In the genomic region with DNA sequence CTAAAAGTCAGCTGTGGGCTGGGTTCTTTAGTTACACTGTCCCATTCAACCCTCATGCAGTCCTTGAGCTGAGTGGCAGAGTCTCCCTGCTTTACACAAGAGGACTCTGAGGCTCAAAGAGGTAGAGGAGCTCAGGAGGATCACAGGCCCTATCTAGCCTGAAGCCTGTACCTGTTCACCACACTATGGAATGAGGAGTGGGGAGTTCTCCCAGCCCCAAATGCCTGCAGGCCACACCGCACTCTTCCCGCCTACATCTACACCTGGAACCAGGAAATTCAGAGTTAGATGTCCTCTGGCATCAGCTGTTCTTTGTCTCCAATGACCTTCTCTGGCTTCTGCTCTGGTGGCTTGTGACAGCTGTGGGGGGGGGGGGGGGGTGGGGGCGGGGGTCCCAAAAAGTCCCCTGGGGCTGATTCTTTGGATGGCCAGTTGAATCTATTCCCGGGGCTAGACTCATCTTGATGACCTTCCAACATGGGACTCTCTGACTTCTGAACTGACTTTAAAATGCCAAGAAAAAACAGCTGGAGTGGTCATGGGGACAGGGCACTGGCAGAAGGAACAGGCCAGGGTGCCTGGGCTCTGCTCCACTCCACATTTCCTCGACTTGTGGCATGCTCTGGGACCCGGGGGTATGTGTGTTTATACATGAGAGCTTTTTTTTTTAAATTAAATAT, we compare ENCODE assay signal across 24 cellular contexts. TPM values are rescaled to one million over a fixed set of nuclear protein-coding genes. Genes with fewer than 3 reads are reported as not detected.
DNase-seq lines count a peak whose midpoint lies in the region; ATAC-seq and TF ChIP-seq lines count a peak whose summit lies in the region.
"Had no signal": no experiment of that assay in that cellular context is flagged by ENCODE, and none has a peak within 500 bp of the region (broad histone marks: within the 10 kb centered on the region; RNA-seq: fewer than 3 reads in every experiment).

No MANE protein-coding gene starts in this region.

- H2AFZ ChIP-seq in mammary epithelial cell (ENCODE audit: low read depth, low read length) = no peak overlapping the region

- no peak overlapping the region for H3K4me3 Mint-ChIP-seq in natural killer cell
- H3K4me3 Mint-ChIP-seq: activated CD4-positive, alpha-beta memory T cell treated with anti-CD3 and anti-CD28 coated beads, Interleukin-2, amount 10 ng/mL, durations not matched to agents 7 days and 5 days had no signal

- H3K4me1 ChIP-seq in breast epithelium = peaks cover under 1 to 13% of the 10 kb centered on the region in 2 donors
- peaks cover 15% of the 10 kb centered on the region for H3K4me1 ChIP-seq in mammary epithelial cell (ENCODE audit: insufficient read depth, low read length)
- peaks cover 8 to 18% of the 10 kb centered on the region in 2 donors for H3K4me1 ChIP-seq in ascending aorta
- H3K4me1 ChIP-seq in vagina = peaks cover 36% of the 10 kb centered on the region
- H3K4me1 ChIP-seq: SJCRH30 had no signal

- H3K4me3 ChIP-seq in breast epithelium (no peak overlapping the region), mammary epithelial cell (replicated peaks in 1 of 3; ENCODE audit: insufficient read depth in 1 of 3, low read depth in 2 of 3, low read length in 3 of 3) (no peak overlapping the region), ascending aorta (no peak overlapping the region), vagina (no peak overlapping the region)
- H3K4me3 ChIP-seq: BLaER1 treated with 17β-estradiol and CSF1 and Interleukin-3, amounts not matched to agents 10 nM and 100 nM; colonic mucosa; esophagus muscularis mucosa; lower lobe of right lung; Peyer's patch; SJCRH30 had no signal

- H3K27me3 ChIP-seq in breast epithelium (no peaks in the 10 kb centered on the region), mammary epithelial cell (ENCODE audit: insufficient read depth, low read length) (no peaks in the 10 kb centered on the region), ascending aorta (no peaks in the 10 kb centered on the region), vagina (no peaks in the 10 kb centered on the region)
- H3K27me3 ChIP-seq: colonic mucosa, esophagus muscularis mucosa, Peyer's patch, SJCRH30 had no signal

- H3K4me2 ChIP-seq in mammary epithelial cell (ENCODE audit: insufficient read depth, low read depth, low read length) = no peak overlapping the region

- dilution Hi-C loops in mammary epithelial cell (cut with HindIII; ENCODE audit: low sequenced_read_pairs) = no loop called here

- no peak for TF ChIP-seq POLR2A in breast epithelium (IDR thresholded peaks at IDR 0.05)
- TF ChIP-seq POLR2A in vagina (IDR thresholded peaks at IDR 0.05) = no peak

- H3K79me2 ChIP-seq in mammary epithelial cell (ENCODE audit: insufficient read depth, low read length) = no peaks in the 10 kb centered on the region

- peaks cover 61 to 81% of the 10 kb centered on the region in 2 donors for H3K4me1 Mint-ChIP-seq in natural killer cell
- H3K4me1 Mint-ChIP-seq: activated CD4-positive, alpha-beta memory T cell treated with anti-CD3 and anti-CD28 coated beads, Interleukin-2, amount 10 ng/mL, durations not matched to agents 7 days and 5 days had no signal

- ATAC-seq in natural killer cell (no peak), omental fat pad (ENCODE audit: low FRiP score) (no peak)
- ATAC-seq: lower lobe of right lung had no signal

- H4K20me1 ChIP-seq in mammary epithelial cell (ENCODE audit: insufficient read depth, low read length) = no peaks in the 10 kb centered on the region

- intact Hi-C loops in breast epithelium (cut with DNase I; ENCODE audit: low total_unique reads) (no loop called here), mammary epithelial cell (cut with micrococcal nuclease) (no loop called here), ascending aorta (cut with DNase I) (no loop called here), natural killer cell (cut with micrococcal nuclease) (no loop called here), vagina (cut with DNase I) (no loop called here)

- H3K9me3 ChIP-seq in breast epithelium (no peaks in the 10 kb centered on the region), mammary epithelial cell (replicated peaks; ENCODE audit: insufficient read depth, low read length) (no peaks in the 10 kb centered on the region), ascending aorta (no peaks in the 10 kb centered on the region), vagina (no peaks in the 10 kb centered on the region)
- H3K9me3 ChIP-seq: BLaER1 treated with 17β-estradiol and CSF1 and Interleukin-3, amounts not matched to agents 10 nM and 100 nM; colonic mucosa; esophagus muscularis mucosa; lower lobe of right lung; Peyer's patch; SJCRH30 had no signal

- peak overlapping the region; percentile 79 to 88 for H3K27ac Mint-ChIP-seq in natural killer cell
- H3K27ac Mint-ChIP-seq: activated CD4-positive, alpha-beta memory T cell treated with anti-CD3 and anti-CD28 coated beads, Interleukin-2, amount 10 ng/mL, durations not matched to agents 7 days and 5 days had no signal

- H3K36me3 Mint-ChIP-seq in natural killer cell = no peaks in the 10 kb centered on the region

- CTCF ChIA-PET in mammary epithelial cell (lab: Charles Lee; ENCODE audit: low non-redundant PET) = no interaction called here

- no peak overlapping the region for H3K9ac ChIP-seq in mammary epithelial cell (ENCODE audit: insufficient read depth, low read length)
- H3K9ac ChIP-seq: BLaER1 treated with 17β-estradiol and CSF1 and Interleukin-3, amounts not matched to agents 10 nM and 100 nM had no signal

- H3K27ac ChIP-seq in breast epithelium (peak overlapping the region; percentile 58 to 62), mammary epithelial cell (ENCODE audit: insufficient read depth, low read depth, low read length) (no peak overlapping the region), ascending aorta (peak overlapping the region; percentile 48 to 63), vagina (peak overlapping the region; percentile 20)
- H3K27ac ChIP-seq: BLaER1 treated with 17β-estradiol and CSF1 and Interleukin-3, amounts not matched to agents 10 nM and 100 nM; colonic mucosa; esophagus muscularis mucosa; lower lobe of right lung; SJCRH30 had no signal

- TF ChIP-seq CTCF in breast epithelium (IDR thresholded peaks at IDR 0.05) = no peak
- TF ChIP-seq CTCF in mammary epithelial cell (conservative IDR thresholded peaks at IDR 0.05 in 1 of 2, IDR thresholded peaks at IDR 0.05 in 1 of 2; ENCODE audit: extremely low read depth in 1 of 2, insufficient read depth in 1 of 2, low read depth in 1 of 2, low read length in 2 of 2) = no peak
- no peak for TF ChIP-seq CTCF in ascending aorta (IDR thresholded peaks at IDR 0.05)
- TF ChIP-seq CTCF in natural killer cell (IDR thresholded peaks at IDR 0.05) = no peak
- no peak for TF ChIP-seq CTCF in vagina (IDR thresholded peaks at IDR 0.05)
- TF ChIP-seq CTCF in GM10266 (IDR thresholded peaks at IDR 0.05; ENCODE audit: control insufficient read depth, insufficient read depth, low read depth, missing control alignments) = no peak
- no peak for TF ChIP-seq CTCF in omental fat pad (IDR thresholded peaks at IDR 0.05)

- no TSS peak for BruUV-seq in mammary epithelial cell (replicated peaks; lab: Mats Ljungman, UMichigan)

- in situ Hi-C loops in mammary epithelial cell (cut with MboI; ENCODE audit: low sequenced_read_pairs in 2 of 2) = no loop called here

- no peaks in the 10 kb centered on the region for H3K9me3 Mint-ChIP-seq in natural killer cell
- H3K9me3 Mint-ChIP-seq: activated CD4-positive, alpha-beta memory T cell treated with anti-CD3 and anti-CD28 coated beads, Interleukin-2, amount 10 ng/mL, durations not matched to agents 7 days and 5 days had no signal

- H3K27me3 Mint-ChIP-seq in natural killer cell (ENCODE audit: low read depth in 2 of 2) = no peaks in the 10 kb centered on the region

- H3K36me3 ChIP-seq in breast epithelium (no peaks in the 10 kb centered on the region), mammary epithelial cell (ENCODE audit: insufficient read depth, low read length) (no peaks in the 10 kb centered on the region), ascending aorta (no peaks in the 10 kb centered on the region), vagina (no peaks in the 10 kb centered on the region)
- H3K36me3 ChIP-seq: colonic mucosa, esophagus muscularis mucosa, lower lobe of right lung, Peyer's patch, SJCRH30 had no signal

- DNase-seq in breast epithelium (ENCODE audit: low spot score in 2 of 2) (peak in 1 of 2 donors; percentile 49), mammary epithelial cell (no peak), ascending aorta (ENCODE audit: low spot score in 2 of 2) (no peak), natural killer cell (no peak), vagina (ENCODE audit: extremely low spot score in 2 of 2) (no peak), GM10266 (ENCODE audit: extremely low spot score) (no peak), SHP77 (lab: John Stamatoyannopoulos, UW) (no peak), omental fat pad (ENCODE audit: low spot score) (no peak)
- DNase-seq: activated CD4-positive, alpha-beta memory T cell treated with anti-CD3 and anti-CD28 coated beads, Interleukin-2, amount 10 ng/mL, durations not matched to agents 7 days and 5 days; activated CD4-positive, CD25-positive, alpha-beta regulatory T cell; activated gamma-delta T cell treated with Interleukin-2 at 50 U/mL for 16 hours; activated T-cell treated with anti-CD3 and anti-CD28 coated beads for 4 hours; colonic mucosa; foreskin melanocyte; HCEC 1CT; hypothalamus; lower lobe of right lung; NCI-H1105 treated with DMSO at 0.1 percent for 48 hours; NCI-H510A; occipital lobe; Peyer's patch; SJCRH30 had no signal

- WGBS in mammary epithelial cell (ENCODE audit: low coverage, missing lambda C conversion rate) = 6% methylated on average over 2 of the region's 6 CpGs

RNA-seq across cellular contexts. Expression of gene RIN3, which starts 30.6 kb away (rescaled TPM):
- total RNA-seq in breast epithelium (10 to 100 TPM; 10.7 to 19.7 (median 12.1) TPM), mammary epithelial cell (10 to 100 TPM in 1 of 2 donors, 1 to 10 TPM in 1; 3.5 to 14.5 TPM), ascending aorta (30.3 TPM), natural killer cell (100 to 1,000 TPM; 248 to 289 (median 282) TPM), vagina (22.6 TPM), omental fat pad (10 to 100 TPM; 11.6 to 36.3 (median 20.2) TPM)
- 2.4 TPM for polyA plus RNA-seq in mammary epithelial cell
- 7.4 TPM for polyA minus RNA-seq in mammary epithelial cell
- total RNA-seq: SJCRH30 had no signal
